In genomic region chr2:117956036-117956791, GRCh38 we compare ENCODE assay signal across 15 cellular contexts. TPM values are rescaled to one million over a fixed set of nuclear protein-coding genes. Genes with fewer than 3 reads are reported as not detected.
DNase-seq lines count a peak whose midpoint lies in the region; TF ChIP-seq lines count a peak whose summit lies in the region.
"Had no signal": no experiment of that assay in that cellular context is flagged by ENCODE, and none has a peak within 500 bp of the region (broad histone marks: within the 10 kb centered on the region; RNA-seq: fewer than 3 reads in every experiment).

No MANE protein-coding gene starts in this region.

- H3K4me3 ChIP-seq in cardiac fibroblast (replicated peaks in 1 of 2; ENCODE audit: low read depth in 2 of 2, low read length in 2 of 2): no peak overlapping the region
- H3K4me3 ChIP-seq: mucosa of descending colon, prostate gland, thoracic aorta had no signal

- TF ChIP-seq CTCF in C4-2B (conservative IDR thresholded peaks at IDR 0.05) (peak; percentile 53), LNCAP (IDR thresholded peaks at IDR 0.05) (peak; percentile 48; the same call in 1 of the 2 replicates), cardiac fibroblast (IDR thresholded peaks at IDR 0.05; ENCODE audit: low read depth, low read length) (peak; percentile 19)

- DNase-seq in cardiac fibroblast (ENCODE audit: low read depth in 2 of 2): peak in 1 of 2 donors; percentile 28
- peak; percentile 14 for DNase-seq in myocyte (ENCODE audit: low read depth)
- DNase-seq in NCI-H82 treated with DMSO at 0.1 percent for 48 hours (lab: John Stamatoyannopoulos, UW; ENCODE audit: unreplicated experiment): no peak
- no peak for DNase-seq in SIG-M5 treated with dmso at 0.1 percent for 504 hours (lab: John Stamatoyannopoulos, UW; ENCODE audit: unreplicated experiment)
- no peak for DNase-seq in UCSD-AML1 (lab: John Stamatoyannopoulos, UW; ENCODE audit: unreplicated experiment)
- no peak for DNase-seq in NCI-H1694 treated with DMSO at 0.1 percent for 48 hours (lab: John Stamatoyannopoulos, UW)
- DNase-seq: activated effector memory CD4-positive, alpha-beta T cell treated with anti-CD3 and anti-CD28 coated beads, Interleukin-2, amount 50 U/mL, for 16 hours; effector memory CD4-positive, alpha-beta T cell; mucosa of descending colon; NCI-H1105 treated with DMSO at 0.1 percent for 48 hours; stimulated activated CD4-positive, alpha-beta T cell treated with anti-CD3 and anti-CD28 coated beads, Interleukin-15, amount 100 ng/mL, for 24 hours had no signal

- H3K27ac ChIP-seq in C4-2B: no peak overlapping the region
- H3K27ac ChIP-seq: prostate gland, thoracic aorta had no signal

RNA-seq across cellular contexts. Expression of gene CCDC93, which starts 57.7 kb away (rescaled TPM):
- total RNA-seq in myocyte: 16.2 and 17.4 TPM in 2 replicates
- 16.0 TPM for polyA plus RNA-seq in myocyte (2012)
